Comparison of ENCODE assay signal across 20 cellular contexts in the genomic region with DNA sequence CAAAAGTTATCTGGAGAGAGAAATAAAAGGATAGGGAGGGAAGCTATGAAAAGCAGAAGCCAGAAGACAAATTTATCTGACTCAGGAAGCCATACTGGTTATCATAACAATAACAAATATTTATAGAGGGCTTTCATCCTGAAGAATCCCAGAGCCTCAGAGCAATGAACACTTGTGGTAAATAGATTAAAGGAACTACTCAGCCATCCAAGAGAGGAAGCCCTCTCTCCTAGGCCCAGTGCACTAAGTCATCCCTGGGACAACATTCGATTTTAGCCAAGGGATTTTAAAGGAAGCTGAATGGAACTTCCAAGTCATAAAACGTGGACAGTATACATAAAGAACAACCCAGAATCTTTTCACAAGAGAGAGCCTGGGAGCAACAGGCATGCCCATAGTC.
"Had no signal": no experiment of that assay in that cellular context is flagged by ENCODE, and none has a peak within 500 bp of the region (broad histone marks: within the 10 kb centered on the region; RNA-seq: fewer than 3 reads in every experiment).

No MANE protein-coding gene starts in this region.

- H3K4me3 ChIP-seq: breast epithelium, coronary artery, esophagus muscularis mucosa, right lobe of liver, testis, vagina had no signal

- H3K9me3 Mint-ChIP-seq: activated naive CD8-positive, alpha-beta T cell treated with anti-CD3 and anti-CD28 coated beads, Interleukin-2, amount 50 U/mL, for 24 hours; activated T-helper 1 cell treated with anti-CD3 and anti-CD28 coated beads, Interleukin-12 subunit alpha, Interleukin-12 subunit beta, Interleukin-2, Interleukin-4 antibody, amounts not matched to agents 30 ng/mL and 10 ng/mL and 1 ng/mL, durations not matched to agents 14 hours and 24 hours and 36 hours; nephron progenitor cell had no signal

- H3K4me1 Mint-ChIP-seq: activated naive CD8-positive, alpha-beta T cell treated with anti-CD3 and anti-CD28 coated beads, Interleukin-2, amount 50 U/mL, for 24 hours; immature natural killer cell; nephron progenitor cell; stimulated activated naive B cell treated with anti-CD40 and anti-IgM and Interleukin-4, amounts not matched to agents 10 μg/mL and 1 μg/mL and 100 μg/mL, for 72 hours had no signal

- ATAC-seq: activated CD8-positive, alpha-beta T cell treated with anti-CD3 and anti-CD28 coated beads, Interleukin-2, amount 10 ng/mL, durations not matched to agents 7 days and 5 days; activated naive CD8-positive, alpha-beta T cell treated with anti-CD3 and anti-CD28 coated beads, Interleukin-2, amount 50 U/mL, for 24 hours; right lobe of liver; stimulated activated naive B cell treated with anti-CD40 and anti-IgM and Interleukin-4, amounts not matched to agents 10 μg/mL and 1 μg/mL and 100 μg/mL, for 72 hours had no signal

- DNase-seq: activated CD4-positive, alpha-beta T cell treated with anti-CD3 and anti-CD28 coated beads for 1 hour; activated CD4-positive, alpha-beta T cell treated with anti-CD3 and anti-CD28 coated beads, Interleukin-2, amount 50 U/mL, for 1 hour; activated CD8-positive, alpha-beta T cell treated with anti-CD3 and anti-CD28 coated beads, Interleukin-2, amount 10 ng/mL, durations not matched to agents 7 days and 5 days; activated gamma-delta T cell; activated naive CD4-positive, alpha-beta T cell treated with anti-CD3 and anti-CD28 coated beads, Interleukin-2, amount 50 U/mL, for 16 hours; activated naive CD8-positive, alpha-beta T cell treated with anti-CD3 and anti-CD28 coated beads, Interleukin-2, amount 50 U/mL, for 24 hours; anterior cingulate cortex; immature natural killer cell; nephron progenitor cell; right lobe of liver; stimulated activated CD4-positive, alpha-beta T cell treated with anti-CD3 and anti-CD28 coated beads, Interleukin-15, amount 100 ng/mL, for 24 hours; stimulated activated CD8-positive, alpha-beta memory T cell treated with anti-CD3 and anti-CD28 coated beads, Interleukin-4, amount 100 ng/mL, for 48 hours; stimulated activated naive B cell treated with anti-CD40 and anti-IgM and Interleukin-4, amounts not matched to agents 10 μg/mL and 1 μg/mL and 100 μg/mL, for 72 hours; testis; WERI-Rb-1 had no signal

- H3K4me1 ChIP-seq: breast epithelium, right lobe of liver, testis, vagina had no signal

- H3K36me3 ChIP-seq: breast epithelium, esophagus muscularis mucosa, right lobe of liver, vagina, WERI-Rb-1 had no signal

- H3K27ac ChIP-seq: breast epithelium, coronary artery, right lobe of liver, testis, vagina, WERI-Rb-1 had no signal

- H3K27ac Mint-ChIP-seq: activated CD8-positive, alpha-beta T cell treated with anti-CD3 and anti-CD28 coated beads, Interleukin-2, amount 10 ng/mL, durations not matched to agents 7 days and 5 days; activated naive CD8-positive, alpha-beta T cell treated with anti-CD3 and anti-CD28 coated beads, Interleukin-2, amount 50 U/mL, for 24 hours; activated T-helper 1 cell treated with anti-CD3 and anti-CD28 coated beads, Interleukin-12 subunit alpha, Interleukin-12 subunit beta, Interleukin-2, Interleukin-4 antibody, amounts not matched to agents 30 ng/mL and 10 ng/mL and 1 ng/mL, durations not matched to agents 14 hours and 24 hours and 36 hours; immature natural killer cell; nephron progenitor cell; stimulated activated naive B cell treated with anti-CD40 and anti-IgM and Interleukin-4, amounts not matched to agents 10 μg/mL and 1 μg/mL and 100 μg/mL, for 72 hours had no signal

- H3K4me3 Mint-ChIP-seq: activated CD8-positive, alpha-beta T cell treated with anti-CD3 and anti-CD28 coated beads, Interleukin-2, amount 10 ng/mL, durations not matched to agents 7 days and 5 days; activated naive CD8-positive, alpha-beta T cell treated with anti-CD3 and anti-CD28 coated beads, Interleukin-2, amount 50 U/mL, for 24 hours; activated T-helper 1 cell treated with anti-CD3 and anti-CD28 coated beads, Interleukin-12 subunit alpha, Interleukin-12 subunit beta, Interleukin-2, Interleukin-4 antibody, amounts not matched to agents 30 ng/mL and 10 ng/mL and 1 ng/mL, durations not matched to agents 14 hours and 24 hours and 36 hours; immature natural killer cell; nephron progenitor cell; stimulated activated naive B cell treated with anti-CD40 and anti-IgM and Interleukin-4, amounts not matched to agents 10 μg/mL and 1 μg/mL and 100 μg/mL, for 72 hours had no signal

- H3K36me3 Mint-ChIP-seq: immature natural killer cell; stimulated activated naive B cell treated with anti-CD40 and anti-IgM and Interleukin-4, amounts not matched to agents 10 μg/mL and 1 μg/mL and 100 μg/mL, for 72 hours had no signal

- H3K27me3 Mint-ChIP-seq: activated naive CD8-positive, alpha-beta T cell treated with anti-CD3 and anti-CD28 coated beads, Interleukin-2, amount 50 U/mL, for 24 hours; stimulated activated naive B cell treated with anti-CD40 and anti-IgM and Interleukin-4, amounts not matched to agents 10 μg/mL and 1 μg/mL and 100 μg/mL, for 72 hours had no signal

- H3K27me3 ChIP-seq: esophagus muscularis mucosa, right lobe of liver, testis, vagina had no signal

- H3K9me3 ChIP-seq: breast epithelium, esophagus muscularis mucosa, right lobe of liver, testis, vagina had no signal
